27 cellular contexts compared by ENCODE assay signal in genomic region chr7:106545275-106545674, GRCh38.
DNase-seq lines count a peak whose midpoint lies in the region; ATAC-seq and TF ChIP-seq lines count a peak whose summit lies in the region.
"Had no signal": no experiment of that assay in that cellular context is flagged by ENCODE, and none has a peak within 500 bp of the region (broad histone marks: within the 10 kb centered on the region; RNA-seq: fewer than 3 reads in every experiment).

No MANE protein-coding gene starts in this region.

- no peaks in the 10 kb centered on the region for H3K9me3 ChIP-seq in T-helper 17 cell (ENCODE audit: control insufficient read depth, low read length, poor library complexity, severe bottlenecking)
- no peaks in the 10 kb centered on the region for H3K9me3 ChIP-seq in Karpas-422 (ENCODE audit: low read length)
- no peaks in the 10 kb centered on the region for H3K9me3 ChIP-seq in endodermal cell (ENCODE audit: control insufficient read depth, low read length)
- H3K9me3 ChIP-seq: A549, breast epithelium, prostate gland had no signal

- H3K27ac Mint-ChIP-seq in activated T-cell treated with anti-CD3 and anti-CD28 coated beads, Interleukin-2, amount 50 U/mL, for 24 hours = no peak overlapping the region
- H3K27ac Mint-ChIP-seq in T-helper 17 cell (no peak overlapping the region), endodermal cell (no peak overlapping the region)
- no peak overlapping the region for H3K27ac Mint-ChIP-seq in stimulated activated naive B cell treated with anti-CD40 and anti-IgM and Interleukin-4, amounts not matched to agents 10 μg/mL and 1 μg/mL and 100 μg/mL, for 72 hours
- H3K27ac Mint-ChIP-seq: activated CD8-positive, alpha-beta memory T cell treated with anti-CD3 and anti-CD28 coated beads, Interleukin-2, amount 10 ng/mL, durations not matched to agents 7 days and 5 days; activated naive CD4-positive, alpha-beta T cell treated with anti-CD3 and anti-CD28 coated beads, Interleukin-2, amount 50 U/mL, for 24 hours; mesothelial cell of epicardium; naive B cell had no signal

- H3K27ac ChIP-seq in Karpas-422 (ENCODE audit: low read length) = no peak overlapping the region
- no peak overlapping the region for H3K27ac ChIP-seq in endodermal cell (ENCODE audit: low read depth, low read length)
- H3K27ac ChIP-seq: A549, breast epithelium, prostate gland, SK-N-MC had no signal

- H3K36me3 ChIP-seq in Karpas-422 (ENCODE audit: insufficient read depth, low read length) = no peaks in the 10 kb centered on the region
- H3K36me3 ChIP-seq in endodermal cell (ENCODE audit: control insufficient read depth, insufficient read depth, low read length) = no peaks in the 10 kb centered on the region
- H3K36me3 ChIP-seq: breast epithelium, prostate gland had no signal

- DNase-seq in activated T-cell treated with anti-CD3 and anti-CD28 coated beads, Interleukin-2, amount 50 U/mL, for 4 hours = no peak
- no peak for DNase-seq in activated T-cell treated with anti-CD3 and anti-CD28 coated beads, Interleukin-2, amount 50 U/mL, for 24 hours
- no peak for DNase-seq in T-helper 17 cell
- no peak for DNase-seq in stimulated activated naive B cell treated with anti-CD40 and anti-IgM and Interleukin-4, amounts not matched to agents 10 μg/mL and 1 μg/mL and 100 μg/mL, for 72 hours
- no peak for DNase-seq in Karpas-422
- DNase-seq in endodermal cell = no peak
- DNase-seq: activated CD4-positive, alpha-beta T cell treated with anti-CD3 and anti-CD28 coated beads for 1 hour; activated CD8-positive, alpha-beta memory T cell treated with anti-CD3 and anti-CD28 coated beads, Interleukin-2, amount 10 ng/mL, durations not matched to agents 7 days and 5 days; CD4-positive, alpha-beta memory T cell; effector CD4-positive, alpha-beta T cell; kidney; naive B cell; NCI-H1436 treated with DMSO at 0.1 percent for 48 hours; NCI-H446; NCI-H82; stimulated activated CD4-positive, alpha-beta T cell treated with anti-CD3 and anti-CD28 coated beads, Interleukin-4, amount 100 ng/mL, for 4 hours; stimulated activated naive CD4-positive, alpha-beta T cell treated with Interleukin-2 at 50 U/mL for 16 hours had no signal

- ATAC-seq in activated T-cell treated with anti-CD3 and anti-CD28 coated beads, Interleukin-2, amount 50 U/mL, for 4 hours = peak; percentile 37 to 43
- ATAC-seq in HG02885 (IDR thresholded peaks at IDR 0.05; ENCODE audit: poor library complexity, unreplicated experiment) (peak; percentile 59), T-helper 17 cell (peak; percentile 35), HG03469 (IDR thresholded peaks at IDR 0.05; ENCODE audit: unreplicated experiment) (no peak)
- peak; percentile 35 to 55 for ATAC-seq in stimulated activated naive B cell treated with anti-CD40 and anti-IgM and Interleukin-4, amounts not matched to agents 10 μg/mL and 1 μg/mL and 100 μg/mL, for 72 hours (replicated peaks)
- ATAC-seq: A549; activated CD8-positive, alpha-beta memory T cell treated with anti-CD3 and anti-CD28 coated beads, Interleukin-2, amount 10 ng/mL, durations not matched to agents 7 days and 5 days; sciatic nerve had no signal

- no peaks in the 10 kb centered on the region for H3K79me2 ChIP-seq in Karpas-422 (ENCODE audit: low read length)

- no peak overlapping the region for H3K9ac ChIP-seq in Karpas-422 (ENCODE audit: low read length)
- H3K9ac ChIP-seq in endodermal cell (ENCODE audit: extremely low read depth, low read length, poor library complexity, severe bottlenecking) = no peak overlapping the region

- no peak overlapping the region for H3K4me3 ChIP-seq in Karpas-422 (ENCODE audit: low read length)
- no peak overlapping the region for H3K4me3 ChIP-seq in endodermal cell (ENCODE audit: low read length)
- H3K4me3 ChIP-seq: A549, breast epithelium, prostate gland, SK-N-MC had no signal

- no peaks in the 10 kb centered on the region for H3K9me2 ChIP-seq in Karpas-422 (replicated peaks; ENCODE audit: insufficient read depth, low read length)

- no peak overlapping the region for H2AFZ ChIP-seq in Karpas-422 (ENCODE audit: low read length)

- no peak overlapping the region for H3K4me2 ChIP-seq in Karpas-422 (ENCODE audit: low read depth, low read length, poor library complexity, severe bottlenecking)
- H3K4me2 ChIP-seq: A549 had no signal

- no peaks in the 10 kb centered on the region for H3K27me3 Mint-ChIP-seq in activated T-cell treated with anti-CD3 and anti-CD28 coated beads, Interleukin-2, amount 50 U/mL, for 4 hours (ENCODE audit: low read depth)
- H3K27me3 Mint-ChIP-seq in activated T-cell treated with anti-CD3 and anti-CD28 coated beads, Interleukin-2, amount 50 U/mL, for 24 hours = no peaks in the 10 kb centered on the region
- H3K27me3 Mint-ChIP-seq in T-helper 17 cell = no peaks in the 10 kb centered on the region
- H3K27me3 Mint-ChIP-seq in stimulated activated naive B cell treated with anti-CD40 and anti-IgM and Interleukin-4, amounts not matched to agents 10 μg/mL and 1 μg/mL and 100 μg/mL, for 72 hours = peaks cover 3% of the 10 kb centered on the region in 2 donors
- H3K27me3 Mint-ChIP-seq in endodermal cell (ENCODE audit: insufficient read depth) = no peaks in the 10 kb centered on the region
- H3K27me3 Mint-ChIP-seq: CD4-positive, alpha-beta memory T cell; IgD-negative memory B cell had no signal

- peaks cover 9% of the 10 kb centered on the region for H3K4me1 Mint-ChIP-seq in activated T-cell treated with anti-CD3 and anti-CD28 coated beads, Interleukin-2, amount 50 U/mL, for 4 hours (ENCODE audit: low read depth)
- peaks cover 17% of the 10 kb centered on the region for H3K4me1 Mint-ChIP-seq in activated T-cell treated with anti-CD3 and anti-CD28 coated beads, Interleukin-2, amount 50 U/mL, for 24 hours (ENCODE audit: low read depth)
- peaks cover 16% of the 10 kb centered on the region for H3K4me1 Mint-ChIP-seq in T-helper 17 cell
- H3K4me1 Mint-ChIP-seq in stimulated activated naive B cell treated with anti-CD40 and anti-IgM and Interleukin-4, amounts not matched to agents 10 μg/mL and 1 μg/mL and 100 μg/mL, for 72 hours = peaks cover 5 to 11% of the 10 kb centered on the region in 2 donors
- H3K4me1 Mint-ChIP-seq in endodermal cell = peaks cover 7% of the 10 kb centered on the region

- no peaks in the 10 kb centered on the region for H3K27me3 ChIP-seq in Karpas-422 (ENCODE audit: low read length)
- H3K27me3 ChIP-seq in endodermal cell (ENCODE audit: control insufficient read depth, insufficient read depth, low read length, poor library complexity, severe bottlenecking) = no peaks in the 10 kb centered on the region
- H3K27me3 ChIP-seq: breast epithelium had no signal

- no peaks in the 10 kb centered on the region for H4K20me1 ChIP-seq in Karpas-422 (ENCODE audit: insufficient read depth, low read depth, low read length)

- 79 to 93% methylated on average over 2 to 3 of the region's 3 CpGs for WGBS in endodermal cell (ENCODE audit: insufficient coverage in 1 of 2, insufficient read length in 1 of 2), 2 experiments

- H3K4me3 Mint-ChIP-seq in activated T-cell treated with anti-CD3 and anti-CD28 coated beads, Interleukin-2, amount 50 U/mL, for 4 hours = no peak overlapping the region
- H3K4me3 Mint-ChIP-seq in activated T-cell treated with anti-CD3 and anti-CD28 coated beads, Interleukin-2, amount 50 U/mL, for 24 hours = no peak overlapping the region
- H3K4me3 Mint-ChIP-seq in T-helper 17 cell (no peak overlapping the region), endodermal cell (no peak overlapping the region)
- no peak overlapping the region for H3K4me3 Mint-ChIP-seq in stimulated activated naive B cell treated with anti-CD40 and anti-IgM and Interleukin-4, amounts not matched to agents 10 μg/mL and 1 μg/mL and 100 μg/mL, for 72 hours
- H3K4me3 Mint-ChIP-seq: activated CD8-positive, alpha-beta memory T cell treated with anti-CD3 and anti-CD28 coated beads, Interleukin-2, amount 10 ng/mL, durations not matched to agents 7 days and 5 days; activated naive CD4-positive, alpha-beta T cell treated with anti-CD3 and anti-CD28 coated beads, Interleukin-2, amount 50 U/mL, for 24 hours; CD4-positive, alpha-beta memory T cell; IgD-negative memory B cell; mesothelial cell of epicardium; naive B cell had no signal

- no peak for TF ChIP-seq CTCF in endodermal cell (conservative IDR thresholded peaks at IDR 0.05)

- H3K36me3 Mint-ChIP-seq in activated T-cell treated with anti-CD3 and anti-CD28 coated beads, Interleukin-2, amount 50 U/mL, for 4 hours (ENCODE audit: insufficient read depth) = no peaks in the 10 kb centered on the region
- H3K36me3 Mint-ChIP-seq in activated T-cell treated with anti-CD3 and anti-CD28 coated beads, Interleukin-2, amount 50 U/mL, for 24 hours (ENCODE audit: low read depth) = no peaks in the 10 kb centered on the region
- H3K36me3 Mint-ChIP-seq in T-helper 17 cell (ENCODE audit: low read depth) = no peaks in the 10 kb centered on the region
- peaks cover 0 to 3% of the 10 kb centered on the region in 2 donors for H3K36me3 Mint-ChIP-seq in stimulated activated naive B cell treated with anti-CD40 and anti-IgM and Interleukin-4, amounts not matched to agents 10 μg/mL and 1 μg/mL and 100 μg/mL, for 72 hours
- H3K36me3 Mint-ChIP-seq in endodermal cell (ENCODE audit: low read depth) = no peaks in the 10 kb centered on the region
- H3K36me3 Mint-ChIP-seq: activated CD8-positive, alpha-beta memory T cell treated with anti-CD3 and anti-CD28 coated beads, Interleukin-2, amount 10 ng/mL, durations not matched to agents 7 days and 5 days; activated naive CD4-positive, alpha-beta T cell treated with anti-CD3 and anti-CD28 coated beads, Interleukin-2, amount 50 U/mL, for 24 hours; CD4-positive, alpha-beta memory T cell; IgD-negative memory B cell; mesothelial cell of epicardium; naive B cell had no signal

- no peaks in the 10 kb centered on the region for H3K9me3 Mint-ChIP-seq in activated T-cell treated with anti-CD3 and anti-CD28 coated beads, Interleukin-2, amount 50 U/mL, for 4 hours
- H3K9me3 Mint-ChIP-seq in activated T-cell treated with anti-CD3 and anti-CD28 coated beads, Interleukin-2, amount 50 U/mL, for 24 hours = no peaks in the 10 kb centered on the region
- H3K9me3 Mint-ChIP-seq in stimulated activated naive B cell treated with anti-CD40 and anti-IgM and Interleukin-4, amounts not matched to agents 10 μg/mL and 1 μg/mL and 100 μg/mL, for 72 hours = no peaks in the 10 kb centered on the region
- H3K9me3 Mint-ChIP-seq in endodermal cell = no peaks in the 10 kb centered on the region
- H3K9me3 Mint-ChIP-seq: activated naive CD4-positive, alpha-beta T cell treated with anti-CD3 and anti-CD28 coated beads, Interleukin-2, amount 50 U/mL, for 24 hours; CD4-positive, alpha-beta memory T cell; IgD-negative memory B cell; naive B cell had no signal

- H3K4me1 ChIP-seq in Karpas-422 (ENCODE audit: low read length) (no peaks in the 10 kb centered on the region), endodermal cell (ENCODE audit: control insufficient read depth, insufficient read depth, low read length) (no peaks in the 10 kb centered on the region)
- H3K4me1 ChIP-seq: breast epithelium, prostate gland had no signal
